ENCODE assay signal across 14 cellular contexts in the genomic region with DNA sequence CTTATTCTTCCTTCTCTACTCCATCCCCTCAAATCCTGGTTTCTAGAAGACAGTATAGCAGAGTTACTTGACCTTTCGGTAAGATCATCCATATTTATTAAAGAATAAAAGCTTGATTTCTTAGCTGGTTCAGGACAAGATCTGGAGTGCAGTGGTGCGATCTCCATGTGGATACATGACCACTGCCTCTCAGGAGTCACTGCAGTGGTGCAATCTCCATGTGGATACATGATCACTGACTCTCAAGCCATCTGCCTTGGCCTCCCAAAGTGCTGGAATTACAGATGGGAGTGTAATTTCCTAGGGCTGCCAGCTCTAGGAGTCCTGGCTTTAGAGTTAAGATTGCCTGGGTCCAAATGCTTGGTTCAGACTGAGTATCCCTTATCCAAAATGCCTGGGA. TPM values are rescaled to one million over a fixed set of nuclear protein-coding genes. Genes with fewer than 3 reads are reported as not detected.
A peak's percentile ranks its signal among the peaks of the same experiment; 100 is the strongest.
DNase-seq lines count a peak whose midpoint lies in the region; ATAC-seq and TF ChIP-seq lines count a peak whose summit lies in the region.
"Had no signal": no experiment of that assay in that cellular context is flagged by ENCODE, and none has a peak within 500 bp of the region (broad histone marks: within the 10 kb centered on the region; RNA-seq: fewer than 3 reads in every experiment).

No MANE protein-coding gene starts in this region.

- H3K4me3 ChIP-seq in ascending aorta (no peak overlapping the region), gastroesophageal sphincter (no peak overlapping the region), gastrocnemius medialis (no peak overlapping the region), vagina (no peak overlapping the region)
- H3K4me3 ChIP-seq: HAP-1 had no signal

- peaks cover 6% of the 10 kb centered on the region for H3K27me3 Mint-ChIP-seq in activated T-cell treated with anti-CD3 and anti-CD28 coated beads, Interleukin-2, amount 50 U/mL, for 72 hours (ENCODE audit: low read depth)

- H3K9me3 Mint-ChIP-seq in activated T-cell treated with anti-CD3 and anti-CD28 coated beads, Interleukin-2, amount 50 U/mL, for 72 hours: no peaks in the 10 kb centered on the region
- H3K9me3 Mint-ChIP-seq: CD8-positive, alpha-beta memory T cell had no signal

- no peaks in the 10 kb centered on the region for H3K27me3 ChIP-seq in ascending aorta
- H3K27me3 ChIP-seq in gastroesophageal sphincter: no peaks in the 10 kb centered on the region
- no peaks in the 10 kb centered on the region for H3K27me3 ChIP-seq in gastrocnemius medialis
- no peaks in the 10 kb centered on the region for H3K27me3 ChIP-seq in vagina
- H3K27me3 ChIP-seq: BE2C had no signal

- H3K36me3 Mint-ChIP-seq in activated T-cell treated with anti-CD3 and anti-CD28 coated beads, Interleukin-2, amount 50 U/mL, for 72 hours (ENCODE audit: insufficient read depth in 2 of 2): no peaks in the 10 kb centered on the region
- H3K36me3 Mint-ChIP-seq: CD4-positive, CD25-positive, alpha-beta regulatory T cell; CD8-positive, alpha-beta memory T cell had no signal

- H3K27ac Mint-ChIP-seq in activated T-cell treated with anti-CD3 and anti-CD28 coated beads, Interleukin-2, amount 50 U/mL, for 72 hours: no peak overlapping the region
- H3K27ac Mint-ChIP-seq: CD4-positive, CD25-positive, alpha-beta regulatory T cell; CD8-positive, alpha-beta memory T cell had no signal

- ATAC-seq in gastroesophageal sphincter (peak; percentile 27), gastrocnemius medialis (peak in 1 of 2 donors; percentile 34), HG03095 (IDR thresholded peaks at IDR 0.05; ENCODE audit: unreplicated experiment) (no peak)
- ATAC-seq in activated T-cell treated with anti-CD3 and anti-CD28 coated beads, Interleukin-2, amount 50 U/mL, for 72 hours (replicated peaks in 1 of 2): no peak

- peak in 1 of 2 donors; percentile 52 for DNase-seq in ascending aorta (ENCODE audit: low spot score in 2 of 2)
- DNase-seq in gastrocnemius medialis: peak in 1 of 2 donors; percentile 53
- DNase-seq in vagina (ENCODE audit: extremely low spot score in 2 of 2): no peak
- DNase-seq in activated T-cell treated with anti-CD3 and anti-CD28 coated beads, Interleukin-2, amount 50 U/mL, for 72 hours: no peak
- no peak for DNase-seq in cerebellar nuclear complex (lab: John Stamatoyannopoulos, UW)
- DNase-seq: ACHN; BE2C; C1 segment of cervical spinal cord; CD4-positive, CD25-positive, alpha-beta regulatory T cell; CD8-positive, alpha-beta memory T cell; COR-L47 had no signal

- H3K27ac ChIP-seq in ascending aorta (peak overlapping the region; percentile 86 to 91), gastroesophageal sphincter (no peak overlapping the region), gastrocnemius medialis (peak overlapping the region in 3 of 4 donors; percentile 8 to 78 (median 60)), vagina (peak overlapping the region; percentile 84)

- no peak for TF ChIP-seq EP300 in gastroesophageal sphincter (IDR thresholded peaks at IDR 0.05)

- WGBS in gastroesophageal sphincter (ENCODE audit: low coverage in 1 of 2), 2 donors: 95 to 96% methylated on average over 2 of the region's 2 CpGs

- no peak for TF ChIP-seq POLR2A in gastroesophageal sphincter (IDR thresholded peaks at IDR 0.05)
- no peak for TF ChIP-seq POLR2A in gastrocnemius medialis (IDR thresholded peaks at IDR 0.05)
- TF ChIP-seq POLR2A in vagina (IDR thresholded peaks at IDR 0.05): no peak

- H3K36me3 ChIP-seq in ascending aorta (peaks cover 4 to 16% of the 10 kb centered on the region in 2 donors), gastroesophageal sphincter (peaks cover 0 to 44% of the 10 kb centered on the region in 2 donors), gastrocnemius medialis (peaks cover 0 to 3% of the 10 kb centered on the region in 2 donors), vagina (peaks cover 0 to 7% of the 10 kb centered on the region in 2 donors)
- H3K36me3 ChIP-seq: BE2C had no signal

- H3K4me1 Mint-ChIP-seq in activated T-cell treated with anti-CD3 and anti-CD28 coated beads, Interleukin-2, amount 50 U/mL, for 72 hours (ENCODE audit: low read depth): no peaks in the 10 kb centered on the region
- H3K4me1 Mint-ChIP-seq: CD4-positive, CD25-positive, alpha-beta regulatory T cell; CD8-positive, alpha-beta memory T cell had no signal

- H3K9me3 ChIP-seq in ascending aorta: no peaks in the 10 kb centered on the region
- H3K9me3 ChIP-seq in gastroesophageal sphincter: no peaks in the 10 kb centered on the region
- no peaks in the 10 kb centered on the region for H3K9me3 ChIP-seq in gastrocnemius medialis
- no peaks in the 10 kb centered on the region for H3K9me3 ChIP-seq in vagina
- H3K9me3 ChIP-seq: BE2C, HAP-1 had no signal

- in situ Hi-C loops in gastrocnemius medialis (cut with MboI; ENCODE audit: low sequenced_read_pairs in 4 of 4): no loop called here

- H3K4me1 ChIP-seq in ascending aorta (peaks cover 11 to 34% of the 10 kb centered on the region in 2 donors), gastroesophageal sphincter (peaks cover 0 to 28% (median 0%) of the 10 kb centered on the region in 3 donors), gastrocnemius medialis (peaks cover 17 to 22% of the 10 kb centered on the region in 2 donors), vagina (peaks cover 35% of the 10 kb centered on the region)
- H3K4me1 ChIP-seq: BE2C had no signal

- no peak overlapping the region for H3K4me3 Mint-ChIP-seq in activated T-cell treated with anti-CD3 and anti-CD28 coated beads, Interleukin-2, amount 50 U/mL, for 72 hours
- H3K4me3 Mint-ChIP-seq: CD4-positive, CD25-positive, alpha-beta regulatory T cell; CD8-positive, alpha-beta memory T cell had no signal

- no peak for TF ChIP-seq CTCF in ascending aorta (IDR thresholded peaks at IDR 0.05)
- TF ChIP-seq CTCF in gastroesophageal sphincter (IDR thresholded peaks at IDR 0.05): no peak
- no peak for TF ChIP-seq CTCF in gastrocnemius medialis (IDR thresholded peaks at IDR 0.05 in 4 of 5, conservative IDR thresholded peaks at IDR 0.05 in 1 of 5)
- TF ChIP-seq CTCF in vagina (IDR thresholded peaks at IDR 0.05): no peak

- intact Hi-C loops in ascending aorta (cut with DNase I) (no loop called here), gastrocnemius medialis (cut with DNase I; ENCODE audit: low total_unique reads) (no loop called here), vagina (cut with DNase I) (no loop called here)

RNA-seq across cellular contexts. Expression of gene LARP6, which starts 16.5 kb away (rescaled TPM):
- total RNA-seq in ascending aorta: 18.7 TPM
- 10 to 100 TPM; 43.7 to 48.2 (median 45.5) TPM for total RNA-seq in gastroesophageal sphincter
- total RNA-seq in gastrocnemius medialis: 10 to 100 TPM; 10.0 to 20.6 (median 13.9) TPM
- 50.6 TPM for total RNA-seq in vagina
- total RNA-seq in activated T-cell treated with anti-CD3 and anti-CD28 coated beads, Interleukin-2, amount 50 U/mL, for 72 hours: under 1 TPM in 1 of 2 donors, not detected in 1; 0.74 TPM
- total RNA-seq: CD4-positive, CD25-positive, alpha-beta regulatory T cell had no signal

RNA-seq across cellular contexts. Expression of gene THAP10, which starts 54.8 kb away (rescaled TPM):
- total RNA-seq in ascending aorta: 3.1 TPM
- 1 to 10 TPM; 1.5 to 4.6 (median 2.7) TPM for total RNA-seq in gastroesophageal sphincter
- 1 to 10 TPM in 2 of 4 donors, under 1 TPM in 2; 0.46 to 2.3 (median 1.1) TPM for total RNA-seq in gastrocnemius medialis
- total RNA-seq in vagina: 2.7 TPM
- under 1 TPM; 0.62 to 0.74 TPM for total RNA-seq in activated T-cell treated with anti-CD3 and anti-CD28 coated beads, Interleukin-2, amount 50 U/mL, for 72 hours
- total RNA-seq: CD4-positive, CD25-positive, alpha-beta regulatory T cell had no signal

RNA-seq across cellular contexts. Expression of gene LRRC49, which starts 55.1 kb away (rescaled TPM):
- total RNA-seq in ascending aorta: 23.1 TPM
- 10 to 100 TPM in 2 of 4 donors, 1 to 10 TPM in 2; 5.8 to 14.5 (median 9.2) TPM for total RNA-seq in gastroesophageal sphincter
- 1 to 10 TPM in 3 of 4 donors, under 1 TPM in 1; 0.51 to 5.0 (median 2.8) TPM for total RNA-seq in gastrocnemius medialis
- 8.8 TPM for total RNA-seq in vagina
- total RNA-seq in activated T-cell treated with anti-CD3 and anti-CD28 coated beads, Interleukin-2, amount 50 U/mL, for 72 hours: 1 to 10 TPM in 1 of 2 donors, under 1 TPM in 1; 0.41 to 2.2 TPM
- total RNA-seq: CD4-positive, CD25-positive, alpha-beta regulatory T cell had no signal

Comparison
In these comparisons a context has a peak if more than half of its experiments do, and no peak if none do; other contexts are left out.
1. H3K27ac ChIP-seq: peak in ascending aorta (2 of 2), gastrocnemius medialis (3 of 4) and vagina (single experiment); none in gastroesophageal sphincter (0 of 4).
2. RNA of gene LARP6, which starts 16.5 kb away (total RNA-seq): 50.6 TPM in vagina (single experiment), 43.7 to 48.2 TPM in gastroesophageal sphincter, 18.7 TPM in ascending aorta (single experiment) and 10.0 to 20.6 TPM in gastrocnemius medialis; 0.74 TPM in activated T-cell treated with anti-CD3 and anti-CD28 coated beads, Interleukin-2, amount 50 U/mL, for 72 hours; every median in the first group is over 4 times any median in the second.